ENCODE assay signal across 8 cellular contexts in genomic region chr2:55048925-55049793, GRCh38. TPM values are rescaled to one million over a fixed set of nuclear protein-coding genes. Genes with fewer than 3 reads are reported as not detected.
DNase-seq lines count a peak whose midpoint lies in the region; ATAC-seq lines count a peak whose summit lies in the region.

No MANE protein-coding gene starts in this region.

- H3K4me1 Mint-ChIP-seq in activated CD4-positive, alpha-beta T cell treated with anti-CD3 and anti-CD28 coated beads, Interleukin-2, amount 10 ng/mL, durations not matched to agents 24 days and 14 days: peaks cover 44% of the 10 kb centered on the region

- intact Hi-C loops in activated CD4-positive, alpha-beta T cell treated with anti-CD3 and anti-CD28 coated beads, Interleukin-2, amount 10 ng/mL, durations not matched to agents 24 days and 14 days (cut with micrococcal nuclease): loop anchor here (2.0 kb wide), 4 partner anchors 16 to 1262 kb away; partner anchors contain the start of genes ASB3, ERLEC1 and PPP4R3B
- intact Hi-C loops in left colon (cut with DNase I, micrococcal nuclease): loop anchor here in 1 of 2 donors (5.0 kb wide), 1 partner anchor 118 kb away; no protein-coding TSS in a partner anchor

- no peaks in the 10 kb centered on the region for H3K27me3 Mint-ChIP-seq in activated CD4-positive, alpha-beta T cell treated with anti-CD3 and anti-CD28 coated beads, Interleukin-2, amount 10 ng/mL, durations not matched to agents 24 days and 14 days

- H3K27ac Mint-ChIP-seq in activated CD4-positive, alpha-beta T cell treated with anti-CD3 and anti-CD28 coated beads, Interleukin-2, amount 10 ng/mL, durations not matched to agents 24 days and 14 days: peak overlapping the region; percentile 93

- peaks cover 10% of the 10 kb centered on the region for H3K36me3 Mint-ChIP-seq in activated CD4-positive, alpha-beta T cell treated with anti-CD3 and anti-CD28 coated beads, Interleukin-2, amount 10 ng/mL, durations not matched to agents 24 days and 14 days (ENCODE audit: low read depth)

- ATAC-seq in HG03175 (IDR thresholded peaks at IDR 0.05; ENCODE audit: unreplicated experiment) (peak; percentile 12), left colon (peak; percentile 64), GM18873 (IDR thresholded peaks at IDR 0.05; ENCODE audit: low FRiP score, unreplicated experiment) (no peak)

- H3K4me3 Mint-ChIP-seq in activated CD4-positive, alpha-beta T cell treated with anti-CD3 and anti-CD28 coated beads, Interleukin-2, amount 10 ng/mL, durations not matched to agents 24 days and 14 days: peak overlapping the region; percentile 97

- peak; percentile 61 for DNase-seq in GF-D8 (lab: John Stamatoyannopoulos, UW)
- peak; percentile 83 to 88 for DNase-seq in NCI-H524 (lab: John Stamatoyannopoulos, UW)
- DNase-seq in activated CD4-positive, alpha-beta T cell treated with anti-CD3 and anti-CD28 coated beads, Interleukin-2, amount 10 ng/mL, durations not matched to agents 24 days and 14 days: peak; percentile 92
- peak; percentile 12 for DNase-seq in cortex of kidney (lab: John Stamatoyannopoulos, UW)
- DNase-seq in left colon: peak; percentile 92
- DNase-seq in stimulated activated CD4-positive, alpha-beta T cell treated with anti-CD3 and anti-CD28 coated beads, Interleukin-1b, Interleukin-23, amount 100 ng/mL, for 4 hours (ENCODE audit: low read depth in 2 of 2): peak; percentile 32 to 50

- H3K9me3 Mint-ChIP-seq in activated CD4-positive, alpha-beta T cell treated with anti-CD3 and anti-CD28 coated beads, Interleukin-2, amount 10 ng/mL, durations not matched to agents 24 days and 14 days: no peaks in the 10 kb centered on the region

RNA-seq across cellular contexts. Expression of gene RTN4, which starts 1.1 kb away (rescaled TPM):
- 86.9 and 90.1 TPM in 2 replicates for total RNA-seq in activated CD4-positive, alpha-beta T cell treated with anti-CD3 and anti-CD28 coated beads, Interleukin-2, amount 10 ng/mL, durations not matched to agents 24 days and 14 days
- total RNA-seq in left colon: 100 to 1,000 TPM; 237 to 280 TPM

Comparison
In these comparisons a context has a peak if more than half of its experiments do, and no peak if none do; other contexts are left out.
1. DNase-seq: peak in every context shown above with its lines; median percentile 92 in activated CD4-positive, alpha-beta T cell treated with anti-CD3 and anti-CD28 coated beads, Interleukin-2, amount 10 ng/mL, durations not matched to agents 24 days and 14 days; 92 in left colon; 86 in NCI-H524; 61 in GF-D8; 41 in stimulated activated CD4-positive, alpha-beta T cell treated with anti-CD3 and anti-CD28 coated beads, Interleukin-1b, Interleukin-23, amount 100 ng/mL, for 4 hours; 12 in cortex of kidney.